Comparison of ENCODE assay signal across 1 cellular context in the genomic region with DNA sequence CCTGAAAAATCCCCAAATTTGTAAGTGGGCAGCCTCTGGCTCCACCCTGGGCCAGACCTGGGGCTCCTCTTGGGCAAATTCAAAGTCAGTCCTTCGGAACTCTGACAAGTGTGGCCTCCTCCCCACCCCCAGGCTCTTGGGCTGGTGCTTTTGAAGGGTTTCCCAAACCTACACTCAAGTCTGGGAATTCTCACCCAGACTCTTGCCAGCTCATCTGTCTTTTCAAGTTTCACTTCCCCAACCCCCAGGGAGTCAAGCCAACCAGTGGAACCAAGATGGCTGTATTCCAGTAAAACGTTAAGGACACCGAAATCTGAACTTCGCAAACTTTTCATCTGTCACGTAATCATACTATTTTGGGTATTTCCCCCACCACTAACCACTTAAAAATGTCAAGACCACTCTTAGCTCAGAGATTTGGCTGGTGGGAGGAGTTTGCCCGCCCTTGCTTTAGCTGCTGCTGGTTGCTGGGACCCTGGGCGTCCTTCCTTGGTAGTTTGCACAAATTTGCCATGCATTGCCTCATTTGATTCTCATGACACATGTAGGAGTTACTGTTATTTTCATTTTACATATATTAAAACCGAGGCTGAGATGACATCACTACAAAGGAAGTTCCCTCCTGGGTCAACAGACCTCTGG.
A peak's percentile ranks its signal among the peaks of the same experiment; 100 is the strongest.
TF ChIP-seq lines count a peak whose summit lies in the region.

No MANE protein-coding gene starts in this region.

TF ChIP-seq in GM12878, 131 proteins besides CTCF, POLR2A, EP300 and RAD21 (continued from another document):
- TF ChIP-seq STAT3 (IDR thresholded peaks at IDR 0.05; ENCODE audit: low read depth, low read length) (peak; percentile 95), ZBED1 (IDR thresholded peaks at IDR 0.05; ENCODE audit: borderline replicate concordance) (peak; percentile 76; the same call in 1 of the 2 replicates), NFXL1 (IDR thresholded peaks at IDR 0.05; ENCODE audit: borderline replicate concordance) (no peak), IKZF1 (conservative IDR thresholded peaks at IDR 0.05) (peak; percentile 99), GATAD2B (conservative IDR thresholded peaks at IDR 0.05; ENCODE audit: low read depth) (peak; percentile 91), RBBP5 (conservative IDR thresholded peaks at IDR 0.05) (no peak), EED (IDR thresholded peaks at IDR 0.05; ENCODE audit: low read depth) (peak; percentile 98), CHD4 (IDR thresholded peaks at IDR 0.05) (no peak)
- TF ChIP-seq, protein P1, sequence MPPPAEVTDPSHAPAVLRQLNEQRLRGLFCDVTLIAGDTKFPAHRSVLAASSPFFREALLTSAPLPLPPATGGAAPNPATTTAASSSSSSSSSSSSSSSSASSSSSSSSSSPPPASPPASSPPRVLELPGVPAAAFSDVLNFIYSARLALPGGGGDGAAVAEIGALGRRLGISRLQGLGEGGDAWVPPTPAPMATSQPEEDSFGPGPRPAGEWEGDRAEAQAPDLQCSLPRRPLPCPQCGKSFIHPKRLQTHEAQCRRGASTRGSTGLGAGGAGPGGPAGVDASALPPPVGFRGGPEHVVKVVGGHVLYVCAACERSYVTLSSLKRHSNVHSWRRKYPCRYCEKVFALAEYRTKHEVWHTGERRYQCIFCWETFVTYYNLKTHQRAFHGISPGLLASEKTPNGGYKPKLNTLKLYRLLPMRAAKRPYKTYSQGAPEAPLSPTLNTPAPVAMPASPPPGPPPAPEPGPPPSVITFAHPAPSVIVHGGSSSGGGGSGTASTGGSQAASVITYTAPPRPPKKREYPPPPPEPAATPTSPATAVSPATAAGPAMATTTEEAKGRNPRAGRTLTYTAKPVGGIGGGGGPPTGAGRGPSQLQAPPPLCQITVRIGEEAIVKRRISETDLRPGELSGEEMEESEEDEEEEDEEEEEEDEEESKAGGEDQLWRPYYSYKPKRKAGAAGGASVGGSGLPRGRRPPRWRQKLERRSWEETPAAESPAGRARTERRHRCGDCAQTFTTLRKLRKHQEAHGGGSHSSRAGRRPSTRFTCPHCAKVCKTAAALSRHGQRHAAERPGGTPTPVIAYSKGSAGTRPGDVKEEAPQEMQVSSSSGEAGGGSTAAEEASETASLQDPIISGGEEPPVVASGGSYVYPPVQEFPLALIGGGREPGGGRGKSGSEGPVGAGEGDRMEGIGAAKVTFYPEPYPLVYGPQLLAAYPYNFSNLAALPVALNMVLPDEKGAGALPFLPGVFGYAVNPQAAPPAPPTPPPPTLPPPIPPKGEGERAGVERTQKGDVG (CRISPR knock-in tag; IDR thresholded peaks at IDR 0.05): no peak
- TF ChIP-seq, protein P2, sequence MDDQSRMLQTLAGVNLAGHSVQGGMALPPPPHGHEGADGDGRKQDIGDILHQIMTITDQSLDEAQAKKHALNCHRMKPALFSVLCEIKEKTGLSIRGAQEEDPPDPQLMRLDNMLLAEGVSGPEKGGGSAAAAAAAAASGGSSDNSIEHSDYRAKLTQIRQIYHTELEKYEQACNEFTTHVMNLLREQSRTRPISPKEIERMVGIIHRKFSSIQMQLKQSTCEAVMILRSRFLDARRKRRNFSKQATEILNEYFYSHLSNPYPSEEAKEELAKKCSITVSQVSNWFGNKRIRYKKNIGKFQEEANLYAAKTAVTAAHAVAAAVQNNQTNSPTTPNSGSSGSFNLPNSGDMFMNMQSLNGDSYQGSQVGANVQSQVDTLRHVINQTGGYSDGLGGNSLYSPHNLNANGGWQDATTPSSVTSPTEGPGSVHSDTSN (IDR thresholded peaks at IDR 0.05; ENCODE audit: insufficient replicate concordance, low read depth, low read length): no peak
- TF ChIP-seq, protein P3, sequence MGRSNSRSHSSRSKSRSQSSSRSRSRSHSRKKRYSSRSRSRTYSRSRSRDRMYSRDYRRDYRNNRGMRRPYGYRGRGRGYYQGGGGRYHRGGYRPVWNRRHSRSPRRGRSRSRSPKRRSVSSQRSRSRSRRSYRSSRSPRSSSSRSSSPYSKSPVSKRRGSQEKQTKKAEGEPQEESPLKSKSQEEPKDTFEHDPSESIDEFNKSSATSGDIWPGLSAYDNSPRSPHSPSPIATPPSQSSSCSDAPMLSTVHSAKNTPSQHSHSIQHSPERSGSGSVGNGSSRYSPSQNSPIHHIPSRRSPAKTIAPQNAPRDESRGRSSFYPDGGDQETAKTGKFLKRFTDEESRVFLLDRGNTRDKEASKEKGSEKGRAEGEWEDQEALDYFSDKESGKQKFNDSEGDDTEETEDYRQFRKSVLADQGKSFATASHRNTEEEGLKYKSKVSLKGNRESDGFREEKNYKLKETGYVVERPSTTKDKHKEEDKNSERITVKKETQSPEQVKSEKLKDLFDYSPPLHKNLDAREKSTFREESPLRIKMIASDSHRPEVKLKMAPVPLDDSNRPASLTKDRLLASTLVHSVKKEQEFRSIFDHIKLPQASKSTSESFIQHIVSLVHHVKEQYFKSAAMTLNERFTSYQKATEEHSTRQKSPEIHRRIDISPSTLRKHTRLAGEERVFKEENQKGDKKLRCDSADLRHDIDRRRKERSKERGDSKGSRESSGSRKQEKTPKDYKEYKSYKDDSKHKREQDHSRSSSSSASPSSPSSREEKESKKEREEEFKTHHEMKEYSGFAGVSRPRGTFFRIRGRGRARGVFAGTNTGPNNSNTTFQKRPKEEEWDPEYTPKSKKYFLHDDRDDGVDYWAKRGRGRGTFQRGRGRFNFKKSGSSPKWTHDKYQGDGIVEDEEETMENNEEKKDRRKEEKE (IDR thresholded peaks at IDR 0.05): no peak
TF ChIP-seq in GM12878: peak in this region for 48.
